In genomic region chr6:38599966-38600550, GRCh38 we compare ENCODE assay signal across 16 cellular contexts. TPM values are rescaled to one million over a fixed set of nuclear protein-coding genes. Genes with fewer than 3 reads are reported as not detected.
DNase-seq lines count a peak whose midpoint lies in the region; ATAC-seq and TF ChIP-seq lines count a peak whose summit lies in the region.
"Had no signal": no experiment of that assay in that cellular context is flagged by ENCODE, and none has a peak within 500 bp of the region (broad histone marks: within the 10 kb centered on the region; RNA-seq: fewer than 3 reads in every experiment).

No MANE protein-coding gene starts in this region.

- no peak for TF ChIP-seq POLR2A in upper lobe of left lung (IDR thresholded peaks at IDR 0.05)

- H3K27ac ChIP-seq in upper lobe of left lung = peak overlapping the region in 3 of 4 donors; percentile 6 to 37 (median 23)
- H3K27ac ChIP-seq: BLaER1, Peyer's patch had no signal

- no peaks in the 10 kb centered on the region for H3K27me3 ChIP-seq in upper lobe of left lung
- H3K27me3 ChIP-seq: BLaER1, Peyer's patch had no signal

- WGBS in upper lobe of left lung, 2 donors = 92 to 93% methylated on average over 4 of the region's 4 CpGs

- peaks cover 0 to 21% (median 6%) of the 10 kb centered on the region in 4 donors for H3K4me1 ChIP-seq in upper lobe of left lung
- H3K4me1 ChIP-seq: BLaER1 had no signal

- ATAC-seq in Right ventricle myocardium superior (ENCODE audit: poor library complexity) (peak; percentile 83), upper lobe of left lung (ENCODE audit: low FRiP score in 2 of 2) (peak in 1 of 2 donors; percentile 72), HG03342 (IDR thresholded peaks at IDR 0.05; ENCODE audit: unreplicated experiment) (no peak)
- ATAC-seq: CD8-positive, alpha-beta T cell had no signal

- H3K9me3 ChIP-seq in upper lobe of left lung = no peaks in the 10 kb centered on the region
- H3K9me3 ChIP-seq: BLaER1, Peyer's patch had no signal

- DNase-seq in Right ventricle myocardium superior (no peak), cardiac septum (ENCODE audit: low spot score) (no peak), epidermal melanocyte (ENCODE audit: insufficient read length, low spot score) (peak; percentile 20), iris pigment epithelial cell (ENCODE audit: low read depth) (peak; percentile 47), upper lobe of left lung (no peak), H4 (ENCODE audit: low spot score) (no peak), SHP77 treated with DMSO at 0.1 percent for 48 hours (lab: John Stamatoyannopoulos, UW) (no peak)
- DNase-seq: CD8-positive, alpha-beta T cell; H9; MV-4-11; NCI-H1436; NCI-H510A; Peyer's patch; SHP77 had no signal

- TF ChIP-seq EP300 in upper lobe of left lung (IDR thresholded peaks at IDR 0.05) = peak in 1 of 4 donors; percentile 57

- H3K4me3 ChIP-seq in upper lobe of left lung = peak overlapping the region in 1 of 4 donors; percentile 8
- H3K4me3 ChIP-seq: BLaER1, Peyer's patch had no signal

- intact Hi-C loops in Right ventricle myocardium superior (cut with DNase I) (no loop called here), cardiac septum (cut with DNase I) (no loop called here)

- H3K36me3 ChIP-seq in upper lobe of left lung = no peaks in the 10 kb centered on the region
- H3K36me3 ChIP-seq: BLaER1, Peyer's patch had no signal

- no peak for TF ChIP-seq CTCF in upper lobe of left lung (IDR thresholded peaks at IDR 0.05)

RNA-seq across cellular contexts. Expression of gene BTBD9, which starts 39.7 kb away (rescaled TPM):
- total RNA-seq in Right ventricle myocardium superior (14.9 TPM), cardiac septum (24.2 TPM), upper lobe of left lung (10 to 100 TPM; 18.2 to 60.8 (median 44.9) TPM)
- total RNA-seq in H4 (2014; rRNA removed; shearing (Covaris generic)) = 7.1 and 10.1 TPM in 2 replicates

Comparison
In these comparisons a context has a peak if more than half of its experiments do, and no peak if none do; other contexts are left out.
1. DNase-seq: peak in epidermal melanocyte (single experiment) and iris pigment epithelial cell (single experiment); none in Right ventricle myocardium superior (single experiment), cardiac septum (single experiment), upper lobe of left lung (0 of 2), H4 (single experiment) and SHP77 treated with DMSO at 0.1 percent for 48 hours (single experiment).